ENCODE assay signal across 8 cellular contexts in the genomic region with DNA sequence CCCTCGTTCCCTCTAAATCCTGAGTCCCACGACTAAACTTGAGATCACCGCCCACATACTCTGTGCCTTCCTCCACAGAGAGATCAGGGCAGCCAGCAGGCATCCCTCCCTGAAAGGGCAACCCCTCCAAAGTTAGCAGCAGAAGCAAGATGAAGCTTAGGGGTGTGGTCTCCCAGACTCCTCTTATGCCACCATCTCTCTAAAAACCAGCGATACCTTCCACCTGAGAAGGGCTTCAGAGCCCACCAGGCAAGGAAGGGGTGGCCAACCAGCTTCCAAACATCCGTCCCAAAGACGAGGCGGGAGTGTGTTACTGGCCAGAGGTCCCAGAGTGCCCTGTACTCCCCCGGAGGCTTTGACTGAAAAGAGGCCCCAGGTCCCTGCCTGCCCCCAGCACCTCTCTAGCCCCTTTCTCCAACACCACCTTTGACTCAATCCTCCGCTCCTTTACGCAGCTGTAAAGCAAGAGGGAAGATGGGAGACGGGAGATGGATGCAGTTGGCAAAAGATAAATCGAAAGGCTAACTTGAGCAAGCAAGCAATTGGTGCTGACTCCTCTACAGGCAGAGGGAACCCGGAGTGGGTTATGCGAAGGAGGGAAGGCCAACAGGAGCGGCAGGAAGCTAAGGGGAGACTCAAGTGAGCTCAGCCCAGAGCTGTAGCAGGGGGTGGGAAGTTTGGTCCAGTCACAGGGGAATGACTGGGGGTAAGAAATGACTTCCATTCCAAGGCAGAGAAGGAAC. TPM values are rescaled to one million over a fixed set of nuclear protein-coding genes. Genes with fewer than 3 reads are reported as not detected.
DNase-seq lines count a peak whose midpoint lies in the region; ATAC-seq and TF ChIP-seq lines count a peak whose summit lies in the region.

No MANE protein-coding gene starts in this region.

- peaks cover 41% of the 10 kb centered on the region for H4K20me1 ChIP-seq in osteoblast (ENCODE audit: insufficient read depth, low read length)

- TF ChIP-seq CTCF in cardiac muscle cell (IDR thresholded peaks at IDR 0.05; ENCODE audit: low read depth, low read length) (no peak), osteoblast (IDR thresholded peaks at IDR 0.05; ENCODE audit: extremely low read depth, low read depth, low read length) (no peak)

- H3K4me3 ChIP-seq in cardiac muscle cell (peak overlapping the region; percentile 83), esophagus (ENCODE audit: low read depth in 1 of 2, low read length in 2 of 2) (peak overlapping the region; percentile 52 to 59), osteoblast (ENCODE audit: insufficient read depth, low read length) (peak overlapping the region; percentile 82)

- peak overlapping the region; percentile 98 for H3K4me2 ChIP-seq in osteoblast (ENCODE audit: insufficient read depth, low read length)

- peaks cover 41% of the 10 kb centered on the region for H3K79me2 ChIP-seq in osteoblast (ENCODE audit: insufficient read depth, low read length)

- ATAC-seq in Right ventricle myocardium superior (ENCODE audit: poor library complexity) (no peak), SK-N-SH treated with all-trans-retinoic acid at 6 μM for 48 hours (peak; percentile 31)

- H3K36me3 ChIP-seq in cardiac muscle cell: no peaks in the 10 kb centered on the region
- no peaks in the 10 kb centered on the region for H3K36me3 ChIP-seq in esophagus (ENCODE audit: control insufficient read depth in 2 of 2, insufficient read depth in 2 of 2, low read length in 1 of 2)
- H3K36me3 ChIP-seq in osteoblast (ENCODE audit: insufficient read depth, low read length): peaks cover 5% of the 10 kb centered on the region

- intact Hi-C loops in Right ventricle myocardium superior (cut with DNase I): loop anchor here (5.0 kb wide), 1 partner anchor 50 kb away; no protein-coding TSS in a partner anchor

- H3K4me1 ChIP-seq in cardiac muscle cell (ENCODE audit: low read depth): peaks cover 45% of the 10 kb centered on the region
- peaks cover 9 to 11% of the 10 kb centered on the region in 2 donors for H3K4me1 ChIP-seq in esophagus (ENCODE audit: control insufficient read depth in 2 of 2, insufficient read depth in 2 of 2, low read length in 1 of 2)
- peaks cover 36% of the 10 kb centered on the region for H3K4me1 ChIP-seq in osteoblast (ENCODE audit: insufficient read depth, low read length)

- H3K27ac ChIP-seq in cardiac muscle cell (peak overlapping the region; percentile 92), esophagus (ENCODE audit: low read depth in 2 of 2, low read length in 1 of 2) (peak overlapping the region in 1 of 2 donors; percentile 44), osteoblast (ENCODE audit: low read depth, low read length) (peak overlapping the region; percentile 70)

- H2AFZ ChIP-seq in osteoblast (ENCODE audit: low read length): peak overlapping the region; percentile 66

- 20 to 34% methylated on average over 15 of the region's 15 CpGs for WGBS in esophagus, 2 donors

- H3K9me3 ChIP-seq in cardiac muscle cell (ENCODE audit: low read depth) (no peaks in the 10 kb centered on the region), esophagus (ENCODE audit: control insufficient read depth in 2 of 2, insufficient read depth in 1 of 2, low read depth in 1 of 2, low read length in 1 of 2) (no peaks in the 10 kb centered on the region), osteoblast (ENCODE audit: low read depth, low read length) (no peaks in the 10 kb centered on the region)

- H3K27me3 ChIP-seq in cardiac muscle cell: no peaks in the 10 kb centered on the region
- no peaks in the 10 kb centered on the region for H3K27me3 ChIP-seq in esophagus (ENCODE audit: control insufficient read depth in 1 of 2, insufficient read depth in 2 of 2, low read length in 2 of 2)
- H3K27me3 ChIP-seq in osteoblast (ENCODE audit: insufficient read depth, low read length): no peaks in the 10 kb centered on the region

- peak; percentile 46 to 71 for DNase-seq in cardiac muscle cell (ENCODE audit: low read depth in 1 of 2, low spot score in 1 of 2)
- DNase-seq in Right ventricle myocardium superior: no peak
- peak; percentile 96 for DNase-seq in osteoblast (ENCODE audit: insufficient read length, low spot score, missing footprints)
- no peak for DNase-seq in NCI-H2107 treated with DMSO at 0.1 percent for 48 hours (lab: John Stamatoyannopoulos, UW; ENCODE audit: unreplicated experiment)
- DNase-seq in cortex of kidney (lab: John Stamatoyannopoulos, UW): no peak
- DNase-seq in SIG-M5 (lab: John Stamatoyannopoulos, UW): no peak

TF ChIP-seq in SK-N-SH treated with all-trans-retinoic acid at 6 μM for 48 hours, 23 proteins besides CTCF, POLR2A, EP300 and RAD21:
- peak; percentile 77; the same call in 1 of the 2 replicates for TF ChIP-seq ZFP3 (CRISPR knock-in tag; IDR thresholded peaks at IDR 0.05)
- TF ChIP-seq ZNF70 (CRISPR knock-in tag; IDR thresholded peaks at IDR 0.05): no peak

RNA-seq across cellular contexts. Expression of a gene that starts 1.1 kb away (rescaled TPM):
- 87.3 and 115 TPM in 2 replicates for total RNA-seq in cardiac muscle cell
- 46.1 and 50.9 TPM in 2 replicates for polyA plus RNA-seq in cardiac muscle cell
- total RNA-seq in Right ventricle myocardium superior: 19.6 TPM
- polyA plus RNA-seq in esophagus: 1 to 10 TPM; 1.6 to 1.7 TPM
- total RNA-seq in osteoblast: 22.4 and 22.7 TPM in 2 replicates

RNA-seq across cellular contexts. Expression of a gene that starts 16.6 kb away (rescaled TPM):
- 13.8 and 22.5 TPM in 2 replicates for total RNA-seq in cardiac muscle cell
- 10.2 and 12.0 TPM in 2 replicates for polyA plus RNA-seq in cardiac muscle cell
- total RNA-seq in Right ventricle myocardium superior: 8.0 TPM
- polyA plus RNA-seq in esophagus: 10 to 100 TPM in 1 of 2 donors, 1 to 10 TPM in 1; 7.6 to 11.3 TPM
- total RNA-seq in osteoblast: 10.3 and 11.9 TPM in 2 replicates

Comparison
In these comparisons a context has a peak if more than half of its experiments do, and no peak if none do; other contexts are left out.
1. DNase-seq: peak in cardiac muscle cell (2 of 2) and osteoblast (single experiment); none in Right ventricle myocardium superior (single experiment), NCI-H2107 treated with DMSO at 0.1 percent for 48 hours (single experiment), cortex of kidney (single experiment) and SIG-M5 (single experiment).
2. Peak in every context shown above with its lines, with median percentiles within 50 percentile points of each other: H3K4me3 ChIP-seq.